ENCODE assay signal across 1 cellular context in genomic region chr7:141067856-141068255, GRCh38. TPM values are rescaled to one million over a fixed set of nuclear protein-coding genes. Genes with fewer than 3 reads are reported as not detected.
"Had no signal": no experiment of that assay in that cellular context is flagged by ENCODE, and none has a peak within 500 bp of the region (broad histone marks: within the 10 kb centered on the region; RNA-seq: fewer than 3 reads in every experiment).

No MANE protein-coding gene starts in this region.

RNA-seq across cellular contexts. Expression of gene TMEM178B, which starts 6.0 kb away (rescaled TPM):
- polyA plus RNA-seq: naive thymus-derived CD4-positive, alpha-beta T cell had no signal
